ENCODE assay signal across 1 cellular context in genomic region chr19:10295305-10295846, GRCh38.
A peak's percentile ranks its signal among the peaks of the same experiment; 100 is the strongest.
TF ChIP-seq lines count a peak whose summit lies in the region.

No MANE protein-coding gene starts in this region.

TF ChIP-seq in HepG2, 621 proteins besides CTCF, POLR2A, EP300 and RAD21 (continued from another document and continues in another):
- TF ChIP-seq, protein P1, sequence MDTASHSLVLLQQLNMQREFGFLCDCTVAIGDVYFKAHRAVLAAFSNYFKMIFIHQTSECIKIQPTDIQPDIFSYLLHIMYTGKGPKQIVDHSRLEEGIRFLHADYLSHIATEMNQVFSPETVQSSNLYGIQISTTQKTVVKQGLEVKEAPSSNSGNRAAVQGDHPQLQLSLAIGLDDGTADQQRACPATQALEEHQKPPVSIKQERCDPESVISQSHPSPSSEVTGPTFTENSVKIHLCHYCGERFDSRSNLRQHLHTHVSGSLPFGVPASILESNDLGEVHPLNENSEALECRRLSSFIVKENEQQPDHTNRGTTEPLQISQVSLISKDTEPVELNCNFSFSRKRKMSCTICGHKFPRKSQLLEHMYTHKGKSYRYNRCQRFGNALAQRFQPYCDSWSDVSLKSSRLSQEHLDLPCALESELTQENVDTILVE (CRISPR knock-in tag; IDR thresholded peaks at IDR 0.05): no peak
- TF ChIP-seq HMG20A (CRISPR knock-in tag; IDR thresholded peaks at IDR 0.05; ENCODE audit: borderline replicate concordance): no peak
- TF ChIP-seq, protein P2, sequence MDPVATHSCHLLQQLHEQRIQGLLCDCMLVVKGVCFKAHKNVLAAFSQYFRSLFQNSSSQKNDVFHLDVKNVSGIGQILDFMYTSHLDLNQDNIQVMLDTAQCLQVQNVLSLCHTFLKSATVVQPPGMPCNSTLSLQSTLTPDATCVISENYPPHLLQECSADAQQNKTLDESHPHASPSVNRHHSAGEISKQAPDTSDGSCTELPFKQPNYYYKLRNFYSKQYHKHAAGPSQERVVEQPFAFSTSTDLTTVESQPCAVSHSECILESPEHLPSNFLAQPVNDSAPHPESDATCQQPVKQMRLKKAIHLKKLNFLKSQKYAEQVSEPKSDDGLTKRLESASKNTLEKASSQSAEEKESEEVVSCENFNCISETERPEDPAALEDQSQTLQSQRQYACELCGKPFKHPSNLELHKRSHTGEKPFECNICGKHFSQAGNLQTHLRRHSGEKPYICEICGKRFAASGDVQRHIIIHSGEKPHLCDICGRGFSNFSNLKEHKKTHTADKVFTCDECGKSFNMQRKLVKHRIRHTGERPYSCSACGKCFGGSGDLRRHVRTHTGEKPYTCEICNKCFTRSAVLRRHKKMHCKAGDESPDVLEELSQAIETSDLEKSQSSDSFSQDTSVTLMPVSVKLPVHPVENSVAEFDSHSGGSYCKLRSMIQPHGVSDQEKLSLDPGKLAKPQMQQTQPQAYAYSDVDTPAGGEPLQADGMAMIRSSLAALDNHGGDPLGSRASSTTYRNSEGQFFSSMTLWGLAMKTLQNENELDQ (CRISPR knock-in tag; IDR thresholded peaks at IDR 0.05; ENCODE audit: borderline replicate concordance): no peak
- TF ChIP-seq ZFP82 (CRISPR knock-in tag; IDR thresholded peaks at IDR 0.05; ENCODE audit: borderline replicate concordance): no peak
- no peak for TF ChIP-seq FOXK1 (CRISPR knock-in tag; IDR thresholded peaks at IDR 0.05; ENCODE audit: borderline replicate concordance, low read depth)
- 0 out of 2 replicates have a peak, but pooled peaks have one; percentile 32 for TF ChIP-seq MXD4 (CRISPR knock-in tag; IDR thresholded peaks at IDR 0.05)
- TF ChIP-seq EEA1 (CRISPR knock-in tag; IDR thresholded peaks at IDR 0.05; ENCODE audit: borderline replicate concordance): no peak
- TF ChIP-seq IKZF5 (CRISPR knock-in tag; IDR thresholded peaks at IDR 0.05): no peak
- TF ChIP-seq ZMYM3 (CRISPR knock-in tag; IDR thresholded peaks at IDR 0.05): no peak
- no peak for TF ChIP-seq FIP1L1 (IDR thresholded peaks at IDR 0.05; ENCODE audit: borderline replicate concordance, insufficient read depth, low read depth, low read length)
- TF ChIP-seq RELA (CRISPR knock-in tag; IDR thresholded peaks at IDR 0.05): no peak
- no peak for TF ChIP-seq STAT5B (CRISPR knock-in tag; IDR thresholded peaks at IDR 0.05)
- no peak for TF ChIP-seq KAT2B (IDR thresholded peaks at IDR 0.05; ENCODE audit: borderline replicate concordance, low read depth, low read length)
- TF ChIP-seq PITX1 (CRISPR knock-in tag; IDR thresholded peaks at IDR 0.05): no peak
- TF ChIP-seq NPAS2 (CRISPR knock-in tag; IDR thresholded peaks at IDR 0.05; ENCODE audit: borderline replicate concordance): no peak
- TF ChIP-seq ZBTB38 (CRISPR knock-in tag; IDR thresholded peaks at IDR 0.05): peak; percentile 43
- TF ChIP-seq HIVEP1 (CRISPR knock-in tag; IDR thresholded peaks at IDR 0.05): no peak
- TF ChIP-seq JUNB (CRISPR knock-in tag; IDR thresholded peaks at IDR 0.05; ENCODE audit: borderline replicate concordance): no peak
- TF ChIP-seq, protein P3, sequence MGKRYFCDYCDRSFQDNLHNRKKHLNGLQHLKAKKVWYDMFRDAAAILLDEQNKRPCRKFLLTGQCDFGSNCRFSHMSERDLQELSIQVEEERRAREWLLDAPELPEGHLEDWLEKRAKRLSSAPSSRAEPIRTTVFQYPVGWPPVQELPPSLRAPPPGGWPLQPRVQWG (CRISPR knock-in tag; IDR thresholded peaks at IDR 0.05; ENCODE audit: borderline replicate concordance, low read depth): no peak
- no peak for TF ChIP-seq NKX3-1 (CRISPR knock-in tag; IDR thresholded peaks at IDR 0.05)
- TF ChIP-seq PHF8 (CRISPR knock-in tag; IDR thresholded peaks at IDR 0.05): no peak
- peak; percentile 13; the same call in 1 of the 2 replicates for TF ChIP-seq HDAC2 (CRISPR knock-in tag; IDR thresholded peaks at IDR 0.05)
- TF ChIP-seq NFYC (CRISPR knock-in tag; IDR thresholded peaks at IDR 0.05): no peak
- no peak for TF ChIP-seq ZIK1 (CRISPR knock-in tag; IDR thresholded peaks at IDR 0.05; ENCODE audit: borderline replicate concordance, low read depth)
- TF ChIP-seq KLF11 (CRISPR knock-in tag; IDR thresholded peaks at IDR 0.05): no peak
- TF ChIP-seq ZBTB14 (CRISPR knock-in tag; IDR thresholded peaks at IDR 0.05): peak; percentile 65; the same call in 1 of the 2 replicates
- TF ChIP-seq, protein P4, sequence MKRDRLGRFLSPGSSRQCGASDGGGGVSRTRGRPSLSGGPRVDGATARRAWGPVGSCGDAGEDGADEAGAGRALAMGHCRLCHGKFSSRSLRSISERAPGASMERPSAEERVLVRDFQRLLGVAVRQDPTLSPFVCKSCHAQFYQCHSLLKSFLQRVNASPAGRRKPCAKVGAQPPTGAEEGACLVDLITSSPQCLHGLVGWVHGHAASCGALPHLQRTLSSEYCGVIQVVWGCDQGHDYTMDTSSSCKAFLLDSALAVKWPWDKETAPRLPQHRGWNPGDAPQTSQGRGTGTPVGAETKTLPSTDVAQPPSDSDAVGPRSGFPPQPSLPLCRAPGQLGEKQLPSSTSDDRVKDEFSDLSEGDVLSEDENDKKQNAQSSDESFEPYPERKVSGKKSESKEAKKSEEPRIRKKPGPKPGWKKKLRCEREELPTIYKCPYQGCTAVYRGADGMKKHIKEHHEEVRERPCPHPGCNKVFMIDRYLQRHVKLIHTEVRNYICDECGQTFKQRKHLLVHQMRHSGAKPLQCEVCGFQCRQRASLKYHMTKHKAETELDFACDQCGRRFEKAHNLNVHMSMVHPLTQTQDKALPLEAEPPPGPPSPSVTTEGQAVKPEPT (CRISPR knock-in tag; IDR thresholded peaks at IDR 0.05; ENCODE audit: low read depth): no peak
- 0 out of 2 replicates have a peak, but pooled peaks have one; percentile 16 for TF ChIP-seq SRY (CRISPR knock-in tag; IDR thresholded peaks at IDR 0.05)
- TF ChIP-seq ZKSCAN8 (CRISPR knock-in tag; IDR thresholded peaks at IDR 0.05; ENCODE audit: borderline replicate concordance): no peak
- TF ChIP-seq ZNF7 (CRISPR knock-in tag; IDR thresholded peaks at IDR 0.05): no peak
- TF ChIP-seq, protein P5, sequence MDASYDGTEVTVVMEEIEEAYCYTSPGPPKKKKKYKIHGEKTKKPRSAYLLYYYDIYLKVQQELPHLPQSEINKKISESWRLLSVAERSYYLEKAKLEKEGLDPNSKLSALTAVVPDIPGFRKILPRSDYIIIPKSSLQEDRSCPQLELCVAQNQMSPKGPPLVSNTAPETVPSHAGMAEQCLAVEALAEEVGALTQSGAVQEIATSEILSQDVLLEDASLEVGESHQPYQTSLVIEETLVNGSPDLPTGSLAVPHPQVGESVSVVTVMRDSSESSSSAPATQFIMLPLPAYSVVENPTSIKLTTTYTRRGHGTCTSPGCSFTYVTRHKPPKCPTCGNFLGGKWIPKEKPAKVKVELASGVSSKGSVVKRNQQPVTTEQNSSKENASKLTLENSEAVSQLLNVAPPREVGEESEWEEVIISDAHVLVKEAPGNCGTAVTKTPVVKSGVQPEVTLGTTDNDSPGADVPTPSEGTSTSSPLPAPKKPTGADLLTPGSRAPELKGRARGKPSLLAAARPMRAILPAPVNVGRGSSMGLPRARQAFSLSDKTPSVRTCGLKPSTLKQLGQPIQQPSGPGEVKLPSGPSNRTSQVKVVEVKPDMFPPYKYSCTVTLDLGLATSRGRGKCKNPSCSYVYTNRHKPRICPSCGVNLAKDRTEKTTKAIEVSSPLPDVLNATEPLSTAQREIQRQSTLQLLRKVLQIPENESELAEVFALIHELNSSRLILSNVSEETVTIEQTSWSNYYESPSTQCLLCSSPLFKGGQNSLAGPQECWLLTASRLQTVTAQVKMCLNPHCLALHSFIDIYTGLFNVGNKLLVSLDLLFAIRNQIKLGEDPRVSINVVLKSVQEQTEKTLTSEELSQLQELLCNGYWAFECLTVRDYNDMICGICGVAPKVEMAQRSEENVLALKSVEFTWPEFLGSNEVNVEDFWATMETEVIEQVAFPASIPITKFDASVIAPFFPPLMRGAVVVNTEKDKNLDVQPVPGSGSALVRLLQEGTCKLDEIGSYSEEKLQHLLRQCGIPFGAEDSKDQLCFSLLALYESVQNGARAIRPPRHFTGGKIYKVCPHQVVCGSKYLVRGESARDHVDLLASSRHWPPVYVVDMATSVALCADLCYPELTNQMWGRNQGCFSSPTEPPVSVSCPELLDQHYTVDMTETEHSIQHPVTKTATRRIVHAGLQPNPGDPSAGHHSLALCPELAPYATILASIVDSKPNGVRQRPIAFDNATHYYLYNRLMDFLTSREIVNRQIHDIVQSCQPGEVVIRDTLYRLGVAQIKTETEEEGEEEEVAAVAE (CRISPR knock-in tag; IDR thresholded peaks at IDR 0.05; ENCODE audit: borderline replicate concordance): no peak
- no peak for TF ChIP-seq BHLHE40 (IDR thresholded peaks at IDR 0.05; ENCODE audit: low read length)
- no peak for TF ChIP-seq TFE3 (CRISPR knock-in tag; IDR thresholded peaks at IDR 0.05)
- TF ChIP-seq SAP130 (CRISPR knock-in tag; IDR thresholded peaks at IDR 0.05; ENCODE audit: low read depth): peak; percentile 64
- no peak for TF ChIP-seq SIX4 (CRISPR knock-in tag; IDR thresholded peaks at IDR 0.05)
- no peak for TF ChIP-seq ZNF616 (CRISPR knock-in tag; IDR thresholded peaks at IDR 0.05; ENCODE audit: low read depth)
- TF ChIP-seq ZFP62 (CRISPR knock-in tag; IDR thresholded peaks at IDR 0.05): no peak
- no peak for TF ChIP-seq MEIS1 (CRISPR knock-in tag; IDR thresholded peaks at IDR 0.05; ENCODE audit: borderline replicate concordance)
- TF ChIP-seq U2AF2 (IDR thresholded peaks at IDR 0.05; ENCODE audit: low read depth, low read length): no peak
- 0 out of 2 replicates have a peak, but pooled peaks have one; percentile 22 for TF ChIP-seq ZNF605 (CRISPR knock-in tag; IDR thresholded peaks at IDR 0.05)
- TF ChIP-seq ADNP (CRISPR knock-in tag; IDR thresholded peaks at IDR 0.05): no peak
- TF ChIP-seq SCMH1 (CRISPR knock-in tag; IDR thresholded peaks at IDR 0.05; ENCODE audit: borderline replicate concordance): no peak
- no peak for TF ChIP-seq ISX (CRISPR knock-in tag; conservative IDR thresholded peaks at IDR 0.05)
- no peak for TF ChIP-seq GTF3A (CRISPR knock-in tag; conservative IDR thresholded peaks at IDR 0.05)
- 0 out of 2 replicates have a peak, but pooled peaks have one; percentile 28 for TF ChIP-seq RBFOX2 (IDR thresholded peaks at IDR 0.05; ENCODE audit: low read depth, low read length)
- TF ChIP-seq AFF4 (CRISPR knock-in tag; IDR thresholded peaks at IDR 0.05): no peak
